ENCODE assay signal across 10 cellular contexts in the genomic region with DNA sequence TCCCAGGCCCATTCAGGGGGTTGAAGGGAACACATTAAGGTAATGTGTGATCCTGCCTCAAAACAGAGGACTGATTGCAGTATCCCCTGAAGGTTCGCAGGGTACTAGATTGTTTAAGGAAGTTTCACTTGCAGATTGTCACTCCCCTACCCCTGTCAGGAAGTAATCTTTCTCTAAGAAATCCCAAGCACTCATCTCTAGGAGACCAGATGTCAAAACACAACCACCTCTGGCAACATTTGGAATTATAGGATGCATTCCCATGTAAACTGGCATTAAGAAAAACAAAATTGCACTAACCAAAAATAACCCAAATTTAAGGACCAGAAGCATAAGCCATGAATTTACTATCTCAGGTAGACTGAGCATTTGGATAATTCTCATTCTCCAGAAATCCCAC. TPM values are rescaled to one million over a fixed set of nuclear protein-coding genes. Genes with fewer than 3 reads are reported as not detected.
A peak's percentile ranks its signal among the peaks of the same experiment; 100 is the strongest.
DNase-seq lines count a peak whose midpoint lies in the region; ATAC-seq, FAIRE-seq and TF ChIP-seq lines count a peak whose summit lies in the region.
"Had no signal": no experiment of that assay in that cellular context is flagged by ENCODE, and none has a peak within 500 bp of the region (broad histone marks: within the 10 kb centered on the region; RNA-seq: fewer than 3 reads in every experiment).

No MANE protein-coding gene starts in this region.

- H3K27me3 Mint-ChIP-seq in activated CD8-positive, alpha-beta T cell treated with anti-CD3 and anti-CD28 coated beads for 36 hours: no peaks in the 10 kb centered on the region

- no peak overlapping the region for H3K27ac ChIP-seq in A549
- H3K27ac ChIP-seq in iPS-20b (ENCODE audit: low read length): no peak overlapping the region

- no peaks in the 10 kb centered on the region for H3K27me3 ChIP-seq in iPS-20b (ENCODE audit: insufficient read depth, low read length)

- no peak for ATAC-seq in A549
- no peak for ATAC-seq in activated CD8-positive, alpha-beta T cell treated with anti-CD3 and anti-CD28 coated beads for 36 hours
- ATAC-seq in HG03460 (IDR thresholded peaks at IDR 0.05; ENCODE audit: unreplicated experiment): no peak

- intact Hi-C loops in activated CD8-positive, alpha-beta T cell treated with anti-CD3 and anti-CD28 coated beads for 36 hours (cut with micrococcal nuclease): loop anchor here (5.0 kb wide), 1 partner anchor 144 kb away; no protein-coding TSS in a partner anchor
- intact Hi-C loops in lower leg skin (cut with DNase I; ENCODE audit: low total_unique reads): no loop called here

- H3K4me3 Mint-ChIP-seq in activated CD8-positive, alpha-beta T cell treated with anti-CD3 and anti-CD28 coated beads for 36 hours: peak overlapping the region; percentile 97

- peaks cover 22% of the 10 kb centered on the region for H3K4me1 Mint-ChIP-seq in activated CD8-positive, alpha-beta T cell treated with anti-CD3 and anti-CD28 coated beads for 36 hours (ENCODE audit: low read depth)

- POLR2A ChIA-PET in A549 (lab: Yijun Ruan, JAX): no interaction called here
- POLR2A ChIA-PET in activated CD8-positive, alpha-beta T cell treated with anti-CD3 and anti-CD28 coated beads for 36 hours (lab: Charles Lee): interaction anchor here (1.0 to 5.2 kb wide), 8 partner anchors 9 to 199 kb away, joined by 3 to 48 read pairs (median 8); partner anchors contain the start of genes ILK, RRP8 and TPP1

- TF ChIP-seq CTCF in A549 (IDR thresholded peaks at IDR 0.05) (no peak), lower leg skin (IDR thresholded peaks at IDR 0.05) (no peak)
- no peak for TF ChIP-seq CTCF in activated CD8-positive, alpha-beta T cell treated with anti-CD3 and anti-CD28 coated beads for 36 hours (IDR thresholded peaks at IDR 0.05)

- no peak for TF ChIP-seq POLR2A in A549 (IDR thresholded peaks at IDR 0.05; ENCODE audit: low read length)
- no peak for TF ChIP-seq POLR2A in lower leg skin (IDR thresholded peaks at IDR 0.05)

- TF ChIP-seq EP300 in A549 (IDR thresholded peaks at IDR 0.05): no peak

- CTCF ChIA-PET in A549 (lab: Yijun Ruan, JAX): interaction anchor here (0.7 to 1.6 kb wide), 3 partner anchors 14 to 302 kb away, joined by 3 to 7 read pairs (median 5); no protein-coding TSS in a partner anchor
- CTCF ChIA-PET in activated CD8-positive, alpha-beta T cell treated with anti-CD3 and anti-CD28 coated beads for 36 hours (lab: Charles Lee): interaction anchor here (0.8 to 3.1 kb wide), 12 partner anchors 8 to 302 kb away, joined by 3 to 32 read pairs (median 4); partner anchors contain the start of genes ILK, RRP8 and TAF10

- peaks cover 40% of the 10 kb centered on the region for H3K36me3 Mint-ChIP-seq in activated CD8-positive, alpha-beta T cell treated with anti-CD3 and anti-CD28 coated beads for 36 hours (ENCODE audit: low read depth)

- peaks cover 33% of the 10 kb centered on the region for H3K36me3 ChIP-seq in iPS-20b (ENCODE audit: insufficient read depth, low read depth, low read length)

- 71% methylated on average over 1 of the region's 1 CpG for WGBS in A549 (ENCODE audit: missing lambda C conversion rate)
- WGBS in lower leg skin, 2 donors: 53 to 68% methylated on average over 1 of the region's 1 CpG

- peak overlapping the region; percentile 72 for H3K27ac Mint-ChIP-seq in activated CD8-positive, alpha-beta T cell treated with anti-CD3 and anti-CD28 coated beads for 36 hours

- no peak for FAIRE-seq in A549 (lab: Jason Lieb, UNC)
- FAIRE-seq: TTC549 had no signal

- TF ChIP-seq RAD21 in A549 (conservative IDR thresholded peaks at IDR 0.05 in 1 of 2, IDR thresholded peaks at IDR 0.05 in 1 of 2): no peak

- H3K4me1 ChIP-seq in A549 (peaks cover 11% of the 10 kb centered on the region; the same call in 2 of the 3 replicates), iPS-20b (ENCODE audit: insufficient read depth, low read length) (0 out of 2 replicates have a peak, but pooled peaks cover 9% of the 10 kb centered on the region)

- H3K9me3 ChIP-seq in A549 (no peaks in the 10 kb centered on the region), iPS-20b (ENCODE audit: insufficient read depth, low read depth, low read length) (no peaks in the 10 kb centered on the region)

- H3K4me3 ChIP-seq in A549 (peak overlapping the region; percentile 83; the same call in 1 of the 3 replicates), GM08714 (ENCODE audit: low read length) (peak overlapping the region; percentile 95), iPS-20b (ENCODE audit: low read length) (peak overlapping the region; percentile 98; the same call in 1 of the 2 replicates), lower leg skin (ENCODE audit: low read depth, poor library complexity, severe bottlenecking) (no peak overlapping the region)

- peak overlapping the region; percentile 2; the same call in 1 of the 2 replicates for H3K9ac ChIP-seq in iPS-20b (ENCODE audit: low read depth, low read length)

- peak overlapping the region; percentile 78 for H3K4me2 ChIP-seq in A549

- no peaks in the 10 kb centered on the region for H3K9me3 Mint-ChIP-seq in activated CD8-positive, alpha-beta T cell treated with anti-CD3 and anti-CD28 coated beads for 36 hours

- no peak for DNase-seq in A549 (ENCODE audit: low read depth in 1 of 2, low spot score in 1 of 2)
- no peak for DNase-seq in activated CD8-positive, alpha-beta T cell treated with anti-CD3 and anti-CD28 coated beads for 36 hours
- no peak for DNase-seq in amygdala (lab: John Stamatoyannopoulos, UW)
- no peak for DNase-seq in NCI-H2227 (lab: John Stamatoyannopoulos, UW; ENCODE audit: unreplicated experiment)
- no peak for DNase-seq in lower leg skin (ENCODE audit: low spot score in 2 of 2)
- DNase-seq: NCI-H524 had no signal

TF ChIP-seq in A549, 52 proteins besides CTCF, POLR2A, EP300 and RAD21:
- TF ChIP-seq BHLHE40 (IDR thresholded peaks at IDR 0.05; ENCODE audit: low read depth, low read length): no peak
- no peak for TF ChIP-seq ZC3H11A (IDR thresholded peaks at IDR 0.05)
- no peak for TF ChIP-seq RFX5 (IDR thresholded peaks at IDR 0.05)
- TF ChIP-seq ZSCAN20 (CRISPR knock-in tag; IDR thresholded peaks at IDR 0.05): no peak
- TF ChIP-seq TP53 (CRISPR knock-in tag; IDR thresholded peaks at IDR 0.05): no peak
- TF ChIP-seq CBX2 (IDR thresholded peaks at IDR 0.05; ENCODE audit: borderline replicate concordance, low read depth): no peak
- TF ChIP-seq HES2 (IDR thresholded peaks at IDR 0.05): no peak
- TF ChIP-seq RCOR1 (IDR thresholded peaks at IDR 0.05; ENCODE audit: low read depth, low read length): no peak
- TF ChIP-seq, protein P1, sequence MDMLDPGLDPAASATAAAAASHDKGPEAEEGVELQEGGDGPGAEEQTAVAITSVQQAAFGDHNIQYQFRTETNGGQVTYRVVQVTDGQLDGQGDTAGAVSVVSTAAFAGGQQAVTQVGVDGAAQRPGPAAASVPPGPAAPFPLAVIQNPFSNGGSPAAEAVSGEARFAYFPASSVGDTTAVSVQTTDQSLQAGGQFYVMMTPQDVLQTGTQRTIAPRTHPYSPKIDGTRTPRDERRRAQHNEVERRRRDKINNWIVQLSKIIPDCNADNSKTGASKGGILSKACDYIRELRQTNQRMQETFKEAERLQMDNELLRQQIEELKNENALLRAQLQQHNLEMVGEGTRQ (IDR thresholded peaks at IDR 0.05): no peak
- TF ChIP-seq HOXB13 (CRISPR knock-in tag; IDR thresholded peaks at IDR 0.05; ENCODE audit: low read depth): no peak
- TF ChIP-seq PBX3 (IDR thresholded peaks at IDR 0.05): no peak
- no peak for TF ChIP-seq KDM5A (IDR thresholded peaks at IDR 0.05)
- TF ChIP-seq MAZ (IDR thresholded peaks at IDR 0.05; ENCODE audit: borderline replicate concordance, low read depth, low read length): no peak

RNA-seq across cellular contexts. Expression of gene MRPL17, which starts 1.6 kb away (rescaled TPM):
- polyA plus RNA-seq in A549 (2011; rRNA removed) (96.8 and 107 TPM in 2 replicates), A549 (2017; fragmentation: RNase III; extraction: RNeasy Plus Mini Kit Qiagen cat#74134 plus additional on column Dnase treatment) (127 to 132 TPM (median 128 TPM) in 3 replicates)
- 101 and 115 TPM in 2 replicates for polyA plus RNA-seq in A549 (2012; cell fraction: cytosol; rRNA removed)
- 57.5 and 58.2 TPM in 2 replicates for polyA plus RNA-seq in A549 (2012; cell fraction: nucleus; rRNA removed)
- 51.0 and 66.0 TPM in 2 replicates for polyA minus RNA-seq in A549 (2011; rRNA and poly(A)+ RNA removed)
- total RNA-seq in activated CD8-positive, alpha-beta T cell treated with anti-CD3 and anti-CD28 coated beads for 36 hours: 100 to 1,000 TPM; 140 to 144 TPM
- 100 to 1,000 TPM in 1 of 4 donors, 10 to 100 TPM in 3; 16.8 to 115 (median 30.5) TPM for total RNA-seq in lower leg skin

RNA-seq across cellular contexts. Expression of gene DCHS1, which starts 25.9 kb away (rescaled TPM):
- 0.06 and 0.08 TPM in 2 replicates for polyA plus RNA-seq in A549 (2011; rRNA removed)
- polyA plus RNA-seq in A549 (2012; cell fraction: cytosol; rRNA removed): 0.07 and 0.10 TPM in 2 replicates
- polyA plus RNA-seq in A549 (2012; cell fraction: nucleus; rRNA removed): 0.28 and 0.35 TPM in 2 replicates
- polyA plus RNA-seq in A549 (2017; fragmentation: RNase III; extraction: RNeasy Plus Mini Kit Qiagen cat#74134 plus additional on column Dnase treatment): 0.04 to 0.07 TPM (median 0.06 TPM) in 3 replicates
- polyA minus RNA-seq in A549 (2011; rRNA and poly(A)+ RNA removed): 0.12 and 0.24 TPM in 2 replicates
- 1 to 10 TPM; 1.6 TPM for total RNA-seq in activated CD8-positive, alpha-beta T cell treated with anti-CD3 and anti-CD28 coated beads for 36 hours
- 1 to 10 TPM; 4.0 to 9.0 (median 5.4) TPM for total RNA-seq in lower leg skin
